Comparison of ENCODE assay signal across 11 cellular contexts in the genomic region with DNA sequence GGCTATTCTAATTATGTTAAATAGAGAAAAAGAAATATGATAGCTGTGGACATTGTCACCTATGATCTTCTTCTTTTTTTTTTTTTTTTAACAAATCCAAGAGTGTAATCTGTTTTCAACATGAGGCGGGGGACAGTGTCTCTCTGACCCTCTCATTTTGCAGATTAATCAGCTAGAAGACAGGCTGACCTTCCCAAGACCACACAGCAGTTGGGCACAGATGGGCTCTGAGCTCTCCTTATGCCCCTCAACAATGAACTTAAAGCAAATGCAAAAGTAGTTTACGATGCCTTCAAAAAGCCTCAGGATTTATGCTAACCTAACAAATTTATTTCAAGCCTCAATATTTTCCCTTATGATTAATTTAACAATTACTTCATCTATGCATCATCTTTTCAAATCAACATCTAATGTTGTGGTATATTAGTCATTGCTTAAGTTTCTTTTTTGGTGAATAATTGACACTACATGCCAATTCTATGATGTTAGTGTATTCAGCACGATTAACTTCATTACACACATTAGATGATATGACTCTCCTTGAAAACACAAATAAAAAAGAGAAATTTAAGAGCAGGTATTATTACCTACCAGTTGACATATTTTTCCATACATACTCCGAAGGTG. TPM values are rescaled to one million over a fixed set of nuclear protein-coding genes. Genes with fewer than 3 reads are reported as not detected.
A peak's percentile ranks its signal among the peaks of the same experiment; 100 is the strongest.
DNase-seq lines count a peak whose midpoint lies in the region; ATAC-seq, FAIRE-seq and TF ChIP-seq lines count a peak whose summit lies in the region.
"Had no signal": no experiment of that assay in that cellular context is flagged by ENCODE, and none has a peak within 500 bp of the region (broad histone marks: within the 10 kb centered on the region; RNA-seq: fewer than 3 reads in every experiment).

No MANE protein-coding gene starts in this region.

- peaks cover 84% of the 10 kb centered on the region for H3K4me1 Mint-ChIP-seq in CD14-positive monocyte

- DNase-seq in CD14-positive monocyte (ENCODE audit: low spot score) = no peak
- peak; percentile 83 for DNase-seq in HCEC 1CT
- DNase-seq in adipocyte (ENCODE audit: low read depth) = peak; percentile 46
- DNase-seq in NCI-H1048 (lab: John Stamatoyannopoulos, UW) = no peak
- no peak for DNase-seq in COLO829 (ENCODE audit: low spot score)
- DNase-seq: Caco-2; naive thymus-derived CD4-positive, alpha-beta T cell; NCI-H446 had no signal

- H3K9ac ChIP-seq in adipocyte (ENCODE audit: low read length) = peak overlapping the region; percentile 99

- peaks cover 0 to 4% (median 4%) of the 10 kb centered on the region in 3 donors for H3K27me3 Mint-ChIP-seq in CD14-positive monocyte (ENCODE audit: low read depth in 3 of 3)

- H3K9me3 ChIP-seq in adipocyte (ENCODE audit: control insufficient read depth, low read length) = no peaks in the 10 kb centered on the region
- H3K9me3 ChIP-seq: Caco-2 had no signal

- H3K9me3 Mint-ChIP-seq in CD14-positive monocyte = no peaks in the 10 kb centered on the region

- peaks cover 55% of the 10 kb centered on the region for H3K4me1 ChIP-seq in adipocyte (ENCODE audit: control insufficient read depth, insufficient read depth, low read length)

- peaks cover 9% of the 10 kb centered on the region for H3K36me3 ChIP-seq in adipocyte (ENCODE audit: control insufficient read depth, insufficient read depth, low read length, severe bottlenecking)

- TF ChIP-seq CTCF in CD14-positive monocyte (IDR thresholded peaks at IDR 0.05) = no peak

- peak overlapping the region; percentile 86 to 97 (median 95) for H3K27ac Mint-ChIP-seq in CD14-positive monocyte

- ATAC-seq in HG03139 (IDR thresholded peaks at IDR 0.05; ENCODE audit: unreplicated experiment) (no peak), HG03095 (IDR thresholded peaks at IDR 0.05; ENCODE audit: unreplicated experiment) (no peak)

- H3K4me3 ChIP-seq in adipocyte (ENCODE audit: low read length) = peak overlapping the region; percentile 88

- H3K27me3 ChIP-seq in adipocyte (replicated peaks; ENCODE audit: control insufficient read depth, insufficient read depth, low read length) = no peaks in the 10 kb centered on the region

- no peak overlapping the region for H3K4me3 Mint-ChIP-seq in CD14-positive monocyte

- peaks cover 38% of the 10 kb centered on the region in 2 donors for H3K36me3 Mint-ChIP-seq in CD14-positive monocyte

- FAIRE-seq in islet of Langerhans (lab: Jason Lieb, UNC) = peak; percentile 97

- intact Hi-C loops in CD14-positive monocyte (cut with micrococcal nuclease) = loop anchor here in 1 of 2 donors (5.0 kb wide), 1 partner anchor 54 kb away; a partner anchor contains a TSS

RNA-seq across cellular contexts. Expression of a gene that starts 7.4 kb away (rescaled TPM):
- polyA plus RNA-seq in CD14-positive monocyte = 10 to 100 TPM; 18.6 to 64.0 TPM

RNA-seq across cellular contexts. Expression of a gene that starts 54.5 kb away (rescaled TPM):
- polyA plus RNA-seq in CD14-positive monocyte = 1 to 10 TPM; 8.4 to 9.9 TPM

Comparison
In these comparisons a context has a peak if more than half of its experiments do, and no peak if none do; other contexts are left out.
1. DNase-seq: peak in HCEC 1CT (single experiment) and adipocyte (single experiment); none in CD14-positive monocyte (single experiment), NCI-H1048 (single experiment) and COLO829 (single experiment).